In the genomic region with DNA sequence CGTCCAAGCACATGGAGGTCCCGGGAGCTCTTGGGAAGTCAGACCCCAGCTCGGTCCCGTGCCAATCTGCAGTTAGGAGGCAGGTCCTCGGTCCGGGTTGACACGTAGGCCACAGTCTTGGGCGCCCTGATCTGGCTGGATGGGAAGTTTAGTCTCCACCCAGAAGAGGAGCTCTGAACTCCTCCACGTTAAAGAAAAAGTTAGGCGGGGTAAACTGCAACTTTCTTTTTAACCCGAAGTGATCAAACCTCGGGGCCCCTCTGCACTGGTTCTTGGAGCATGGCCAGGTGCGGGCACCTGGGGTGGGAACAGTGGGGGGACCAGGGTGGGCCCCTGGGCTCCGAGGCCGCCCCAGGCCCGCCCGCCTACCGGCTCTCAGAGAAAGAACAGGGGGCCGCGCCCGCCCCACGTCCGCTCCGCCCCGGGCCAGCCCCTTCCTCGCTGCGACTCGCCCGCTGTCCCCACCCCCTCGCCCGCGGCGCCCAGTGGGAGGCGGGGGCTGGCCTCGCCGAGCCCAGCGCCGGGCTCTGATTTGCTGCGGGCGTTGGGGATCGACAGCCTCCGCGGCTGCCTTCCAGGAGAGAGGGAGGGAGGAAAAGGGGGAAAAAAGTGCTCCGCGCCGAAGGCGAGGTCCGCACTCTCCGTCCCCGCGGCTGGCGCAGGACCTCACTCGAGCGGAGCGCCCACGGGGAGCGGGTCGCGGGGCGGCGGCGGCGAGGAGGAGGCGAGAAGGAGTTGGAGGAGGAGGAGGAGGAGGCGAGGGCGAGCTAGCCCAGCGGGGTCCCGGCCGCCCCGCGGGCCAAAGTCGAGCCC, we compare ENCODE assay signal across 8 cellular contexts. TPM values are rescaled to one million over a fixed set of nuclear protein-coding genes. Genes with fewer than 3 reads are reported as not detected.
DNase-seq lines count a peak whose midpoint lies in the region; ATAC-seq, FAIRE-seq and TF ChIP-seq lines count a peak whose summit lies in the region.

Gene COL5A1 (plus strand): TSS at position 631 of the 813 bp plus-strand sequence. CDS start 385 bp downstream, outside the sequence.

- H3K79me2 ChIP-seq in K562 (ENCODE audit: control insufficient read depth, insufficient read depth, low read length) = no peaks in the 10 kb centered on the region

- under 1% methylated on average over 13 of the region's 72 CpGs for WGBS in K562 (ENCODE audit: insufficient coverage, low coverage, missing lambda C conversion rate)
- WGBS in iPS DF 6.9 (ENCODE audit: insufficient coverage, insufficient read length) = no CpG with 5 or more reads among the region's 72 CpGs

- FAIRE-seq in K562 (lab: Jason Lieb, UNC) = no peak

- intact Hi-C loops in K562 (cut with micrococcal nuclease) (loop anchor here (10.0 kb wide), 1 partner anchor 87 kb away; no protein-coding TSS in a partner anchor), vagina (cut with DNase I) (loop anchor here (5.0 kb wide), 2 partner anchors 164 to 184 kb away; no protein-coding TSS in a partner anchor)

- H3K9me1 ChIP-seq in K562 (ENCODE audit: control insufficient read depth, insufficient read depth, low read length) = no peaks in the 10 kb centered on the region

- DNase-seq in H4 (ENCODE audit: low spot score) (peak; percentile 84), SJCRH30 (peak; percentile 95 to 96), K562 (ENCODE audit: extremely low read depth in 1 of 4, low spot score in 3 of 4) (peak; percentile 19 to 71 (median 57)), iPS DF 6.9 (ENCODE audit: low read depth, low spot score) (peak; percentile 68), retina (peak; percentile 89), vagina (ENCODE audit: extremely low spot score in 2 of 2) (no peak), NCI-H128 (lab: John Stamatoyannopoulos, UW; ENCODE audit: unreplicated experiment) (no peak)

- H3K27ac ChIP-seq in SJCRH30 (peak within 1 kb of the TSS; percentile 67), K562 (ENCODE audit: extremely low read depth, low read depth, low read length) (no peak within 1 kb of the TSS), iPS DF 6.9 (ENCODE audit: low read length) (no peak within 1 kb of the TSS), vagina (peak within 1 kb of the TSS; percentile 90)

- ATAC-seq in K562 (peak; percentile 78), GM21737 (IDR thresholded peaks at IDR 0.05; ENCODE audit: unreplicated experiment) (no peak)

- H3K27me3 ChIP-seq in SJCRH30 = no peaks in the 10 kb centered on the region
- peaks cover 13 to 62% of the 10 kb centered on the region in 2 experiments; a peak in 4 of 5 replicates for H3K27me3 ChIP-seq in K562 (ENCODE audit: control insufficient read depth in 2 of 2, insufficient read depth in 2 of 2, low read length in 2 of 2)
- H3K27me3 ChIP-seq in iPS DF 6.9 (ENCODE audit: control insufficient read depth, insufficient read depth, low read length) = no peaks in the 10 kb centered on the region
- H3K27me3 ChIP-seq in vagina = no peaks in the 10 kb centered on the region

- TF ChIP-seq CTCF in K562 (IDR thresholded peaks at IDR 0.05 in 2 of 3, conservative IDR thresholded peaks at IDR 0.05 in 1 of 3; ENCODE audit: insufficient read depth in 2 of 3, low read depth in 1 of 3, low read length in 3 of 3) = no peak
- TF ChIP-seq CTCF in vagina (IDR thresholded peaks at IDR 0.05) = peak in 1 of 3 experiments; percentile 49

- no peak within 1 kb of the TSS for H2AFZ ChIP-seq in K562 (ENCODE audit: low read depth, low read length)

- no peak within 1 kb of the TSS for H3K9ac ChIP-seq in K562 (ENCODE audit: insufficient read depth in 1 of 2, low read depth in 2 of 2, low read length in 2 of 2)

- no peak for TF ChIP-seq RAD21 in K562 (CRISPR knock-in tag; conservative IDR thresholded peaks at IDR 0.05 in 1 of 2, IDR thresholded peaks at IDR 0.05 in 1 of 2)

- H3K4me1 ChIP-seq in SJCRH30 = peaks cover 52% of the 10 kb centered on the region
- peaks cover 0 to 9% of the 10 kb centered on the region in 2 experiments; a peak in 2 of 5 replicates for H3K4me1 ChIP-seq in K562 (replicated peaks in 1 of 2; ENCODE audit: control insufficient read depth in 2 of 2, insufficient read depth in 2 of 2, low read length in 2 of 2)
- H3K4me1 ChIP-seq in iPS DF 6.9 (ENCODE audit: control insufficient read depth, insufficient read depth, low read length) = peaks cover 5% of the 10 kb centered on the region; the same call in 1 of the 2 replicates
- H3K4me1 ChIP-seq in vagina = peaks cover 23% of the 10 kb centered on the region

- H3K4me3 ChIP-seq in SJCRH30 (peak within 1 kb of the TSS; percentile 89), K562 (no peak within 1 kb of the TSS), iPS DF 6.9 (ENCODE audit: low read length) (peak within 1 kb of the TSS; percentile 82), vagina (peak within 1 kb of the TSS; percentile 66 to 95)

- CTCF ChIA-PET in K562 (lab: Yijun Ruan, JAX; ENCODE audit: low intra/inter-chr PET ratio) = no interaction called here

- in situ Hi-C loops in K562 (cut with MboI) = no loop called here

- peaks cover 8% of the 10 kb centered on the region for H4K20me1 ChIP-seq in K562 (replicated peaks; ENCODE audit: control insufficient read depth, insufficient read depth, low read length)

- BruUV-seq in K562 (replicated peaks; lab: Mats Ljungman, UMichigan) = no TSS peak

- TF ChIP-seq EP300 in K562 (IDR thresholded peaks at IDR 0.05; ENCODE audit: low read length) = no peak

- no peak for TF ChIP-seq POLR2A in K562 (conservative IDR thresholded peaks at IDR 0.05)
- peak in 1 of 2 donors; percentile 79 for TF ChIP-seq POLR2A in vagina (IDR thresholded peaks at IDR 0.05)

- POLR2A ChIA-PET in K562 (lab: Yijun Ruan, JAX) = interaction anchor here (0.7 to 1.0 kb wide), 2 partner anchors 48 to 544 kb away, joined by 3 read pairs; no protein-coding TSS in a partner anchor

- H3K36me3 ChIP-seq in SJCRH30 = peaks cover 3% of the 10 kb centered on the region; the same call in 1 of the 2 replicates
- H3K36me3 ChIP-seq in K562 (ENCODE audit: control insufficient read depth, insufficient read depth, low read length) = no peaks in the 10 kb centered on the region
- no peaks in the 10 kb centered on the region for H3K36me3 ChIP-seq in iPS DF 6.9 (ENCODE audit: control insufficient read depth, insufficient read depth, low read length)
- no peaks in the 10 kb centered on the region for H3K36me3 ChIP-seq in vagina

- H3K4me2 ChIP-seq in K562 (ENCODE audit: insufficient read depth, low read length) = no peak within 1 kb of the TSS

- no peaks in the 10 kb centered on the region for H3K9me3 ChIP-seq in SJCRH30 (replicated peaks)
- no peaks in the 10 kb centered on the region for H3K9me3 ChIP-seq in K562 (replicated peaks; ENCODE audit: control insufficient read depth, insufficient read depth, low read depth, low read length)
- no peaks in the 10 kb centered on the region for H3K9me3 ChIP-seq in iPS DF 6.9 (ENCODE audit: control insufficient read depth, insufficient read depth, low read length)
- no peaks in the 10 kb centered on the region for H3K9me3 ChIP-seq in vagina

TF ChIP-seq in K562, 482 proteins besides CTCF, POLR2A, EP300 and RAD21:
- TF ChIP-seq ARNT (IDR thresholded peaks at IDR 0.05) (no peak), PKNOX1 (IDR thresholded peaks at IDR 0.05) (peak; percentile 38; the same call in 1 of the 2 replicates), ARID1B (IDR thresholded peaks at IDR 0.05) (no peak)

RNA-seq across cellular contexts. Expression of gene COL5A1, which starts in this region (rescaled TPM):
- 26.8 and 32.1 TPM in 2 replicates for total RNA-seq in H4 (2014; rRNA removed; shearing (Covaris generic))
- 30.9 and 32.1 TPM in 2 replicates for total RNA-seq in SJCRH30 (2014; rRNA removed; shearing (Covaris generic))
- 0.07 and 0.42 TPM in 2 replicates for total RNA-seq in K562 (2011; cell fraction: chromatin; rRNA removed; ENCODE audit: low replicate concordance)
- total RNA-seq in K562 (2011; cell fraction: nucleolus; rRNA removed) = under 0.01 TPM in 1 of 2 replicates, not detected in the other
- not detected in 2 replicates for total RNA-seq in K562 (2011; cell fraction: nucleoplasm; rRNA removed)
- total RNA-seq in K562 (2014; rRNA removed) (under 0.01 TPM in 1 of 2 replicates, not detected in the other), K562 (2014; rRNA removed; fragmentation: Illumina TruSeq; extraction: Trizol) (not detected in 2 replicates), K562 (2015; rRNA removed; fragmentation: Illumina TruSeq; extraction: Trizol) (not detected in 2 replicates), K562 (2021) (0.13 TPM in 2 replicates), vagina (36.6 TPM)
- polyA plus RNA-seq in K562 (2011; rRNA removed) (not detected in 2 replicates), K562 (2014; fragmentation: Illumina TruSeq; extraction: Trizol) (not detected in 2 replicates), K562 (2014; fragmentation: Nextera tagmentation; extraction: Ambion mirVana) (not detected), K562 (2014; rRNA removed) (0.04 TPM in 1 of 2 replicates, not detected in the other)
- 0.01 and 0.04 TPM in 2 replicates for polyA plus RNA-seq in K562 (2011; cell fraction: cytosol; rRNA removed)
- polyA plus RNA-seq in K562 (2011; cell fraction: nucleus; rRNA removed) = 0.04 and 0.23 TPM in 2 replicates
- 0.26 TPM in 2 replicates for polyA plus RNA-seq in K562 (2012)
- not detected in 2 replicates for polyA minus RNA-seq in K562 (2011; rRNA and poly(A)+ RNA removed)
- 0.55 TPM in 1 of 2 replicates, not detected in the other for polyA minus RNA-seq in K562 (2011; cell fraction: cytosol; rRNA and poly(A)+ RNA removed)
- under 0.01 TPM in 1 of 2 replicates, not detected in the other for polyA minus RNA-seq in K562 (2011; cell fraction: nucleus; rRNA and poly(A)+ RNA removed)

Comparison
In these comparisons a context has a peak if more than half of its experiments do, and no peak if none do; other contexts are left out.
1. RNA of gene COL5A1 (total RNA-seq): 36.6 TPM in vagina (single experiment), 30.9 to 32.1 TPM in SJCRH30 and 26.8 to 32.1 TPM in H4; under 0.01 to 0.42 TPM in K562; every median in the first group is over 10 times any median in the second.
2. Peak in DNase-seq and ATAC-seq in K562; RNA of the gene not detected or under 1 TPM.
3. DNase-seq: peak in H4 (single experiment), SJCRH30 (2 of 2), iPS DF 6.9 (single experiment) and retina (single experiment); none in vagina (0 of 2) and NCI-H128 (single experiment).
4. H3K27ac ChIP-seq: peak in SJCRH30 (single experiment) and vagina (single experiment); none in K562 (single experiment) and iPS DF 6.9 (single experiment).